In genomic region chr18:79457239-79457638, GRCh38 we compare ENCODE assay signal across 22 cellular contexts.
"Had no signal": no experiment of that assay in that cellular context is flagged by ENCODE, and none has a peak within 500 bp of the region (broad histone marks: within the 10 kb centered on the region; RNA-seq: fewer than 3 reads in every experiment).

No MANE protein-coding gene starts in this region.

- H3K9me3 Mint-ChIP-seq: activated CD4-positive, alpha-beta memory T cell treated with anti-CD3 and anti-CD28 coated beads, Interleukin-2, amount 10 ng/mL, durations not matched to agents 7 days and 5 days; activated CD4-positive, alpha-beta T cell treated with anti-CD3 and anti-CD28 coated beads, Interleukin-2, amount 10 ng/mL, durations not matched to agents 7 days and 5 days; central memory CD8-positive, alpha-beta T cell; dendritic cell treated with granulocyte-macrophage colony-stimulating factor and Interleukin-4, amounts not matched to agents 40 ng/mL and 50 ng/mL, for 4 days; natural killer cell treated with Interleukin-12 subunit alpha and Interleukin-12 subunit beta and Interleukin-15 and Interleukin-18, amount 100 ng/mL, for 72 hours had no signal

- H3K9me3 ChIP-seq: left lung, lower lobe of right lung, SK-N-SH, tibial nerve had no signal

- ATAC-seq: activated CD8-positive, alpha-beta memory T cell treated with anti-CD3 and anti-CD28 coated beads, Interleukin-2, amount 10 ng/mL, durations not matched to agents 7 days and 5 days; lower lobe of right lung; natural killer cell treated with Interleukin-12 subunit alpha and Interleukin-12 subunit beta and Interleukin-15 and Interleukin-18, amount 100 ng/mL, for 72 hours; sciatic nerve had no signal

- H3K4me1 Mint-ChIP-seq: central memory CD8-positive, alpha-beta T cell had no signal

- H3K4me3 Mint-ChIP-seq: activated CD4-positive, alpha-beta memory T cell treated with anti-CD3 and anti-CD28 coated beads, Interleukin-2, amount 10 ng/mL, durations not matched to agents 7 days and 5 days; activated CD4-positive, alpha-beta T cell treated with anti-CD3 and anti-CD28 coated beads, Interleukin-2, amount 10 ng/mL, durations not matched to agents 7 days and 5 days; activated CD8-positive, alpha-beta memory T cell treated with anti-CD3 and anti-CD28 coated beads, Interleukin-2, amount 10 ng/mL, durations not matched to agents 7 days and 5 days; central memory CD8-positive, alpha-beta T cell; dendritic cell treated with granulocyte-macrophage colony-stimulating factor and Interleukin-4, amounts not matched to agents 40 ng/mL and 50 ng/mL, for 4 days; natural killer cell treated with Interleukin-12 subunit alpha and Interleukin-12 subunit beta and Interleukin-15 and Interleukin-18, amount 100 ng/mL, for 72 hours had no signal

- DNase-seq: activated CD4-positive, alpha-beta memory T cell treated with anti-CD3 and anti-CD28 coated beads, Interleukin-2, amount 10 ng/mL, durations not matched to agents 7 days and 5 days; activated CD4-positive, alpha-beta T cell treated with anti-CD3 and anti-CD28 coated beads for 1 hour; activated CD4-positive, alpha-beta T cell treated with anti-CD3 and anti-CD28 coated beads, Interleukin-2, amount 10 ng/mL, durations not matched to agents 7 days and 5 days; activated CD8-positive, alpha-beta memory T cell treated with anti-CD3 and anti-CD28 coated beads, Interleukin-2, amount 10 ng/mL, durations not matched to agents 7 days and 5 days; activated effector memory CD4-positive, alpha-beta T cell treated with anti-CD3 and anti-CD28 coated beads, Interleukin-2, amount 50 U/mL, for 16 hours; activated naive CD4-positive, alpha-beta T cell treated with anti-CD3 and anti-CD28 coated beads, Interleukin-2, amount 50 U/mL, for 16 hours; anterior cingulate cortex; effector CD4-positive, alpha-beta T cell; kidney glomerular epithelial cell; left lung; lower lobe of right lung; mesendoderm; SK-N-SH; stimulated activated CD4-positive, alpha-beta T cell treated with anti-CD3 and anti-CD28 coated beads, Interleukin-12 subunit alpha, Interleukin-12 subunit beta, amount 100 ng/mL, for 4 hours; stimulated activated CD4-positive, alpha-beta T cell treated with anti-CD3 and anti-CD28 coated beads, Interleukin-4, amount 100 ng/mL, for 1 hour; T-helper 2 cell had no signal

- H3K27ac Mint-ChIP-seq: activated CD4-positive, alpha-beta memory T cell treated with anti-CD3 and anti-CD28 coated beads, Interleukin-2, amount 10 ng/mL, durations not matched to agents 7 days and 5 days; activated CD4-positive, alpha-beta T cell treated with anti-CD3 and anti-CD28 coated beads, Interleukin-2, amount 10 ng/mL, durations not matched to agents 7 days and 5 days; activated CD8-positive, alpha-beta memory T cell treated with anti-CD3 and anti-CD28 coated beads, Interleukin-2, amount 10 ng/mL, durations not matched to agents 7 days and 5 days; dendritic cell treated with granulocyte-macrophage colony-stimulating factor and Interleukin-4, amounts not matched to agents 40 ng/mL and 50 ng/mL, for 4 days; natural killer cell treated with Interleukin-12 subunit alpha and Interleukin-12 subunit beta and Interleukin-15 and Interleukin-18, amount 100 ng/mL, for 72 hours had no signal

- H3K9ac ChIP-seq: SK-N-SH had no signal

- H3K4me3 ChIP-seq: left lung, lower lobe of right lung, skin epidermis, tibial nerve had no signal

- H3K27me3 Mint-ChIP-seq: activated CD4-positive, alpha-beta memory T cell treated with anti-CD3 and anti-CD28 coated beads, Interleukin-2, amount 10 ng/mL, durations not matched to agents 7 days and 5 days; activated CD4-positive, alpha-beta T cell treated with anti-CD3 and anti-CD28 coated beads, Interleukin-2, amount 10 ng/mL, durations not matched to agents 7 days and 5 days; activated CD8-positive, alpha-beta memory T cell treated with anti-CD3 and anti-CD28 coated beads, Interleukin-2, amount 10 ng/mL, durations not matched to agents 7 days and 5 days; central memory CD8-positive, alpha-beta T cell; dendritic cell treated with granulocyte-macrophage colony-stimulating factor and Interleukin-4, amounts not matched to agents 40 ng/mL and 50 ng/mL, for 4 days; natural killer cell treated with Interleukin-12 subunit alpha and Interleukin-12 subunit beta and Interleukin-15 and Interleukin-18, amount 100 ng/mL, for 72 hours had no signal

- H3K36me3 Mint-ChIP-seq: activated CD8-positive, alpha-beta memory T cell treated with anti-CD3 and anti-CD28 coated beads, Interleukin-2, amount 10 ng/mL, durations not matched to agents 7 days and 5 days; natural killer cell treated with Interleukin-12 subunit alpha and Interleukin-12 subunit beta and Interleukin-15 and Interleukin-18, amount 100 ng/mL, for 72 hours had no signal

- H3K27me3 ChIP-seq: left lung, tibial nerve had no signal

- H3K4me2 ChIP-seq: SK-N-SH had no signal

- H3K9me2 ChIP-seq: SK-N-SH had no signal
